Comparison of ENCODE assay signal across 19 cellular contexts in genomic region chr6:167794386-167795157, GRCh38. TPM values are rescaled to one million over a fixed set of nuclear protein-coding genes. Genes with fewer than 3 reads are reported as not detected.
A peak's percentile ranks its signal among the peaks of the same experiment; 100 is the strongest.
DNase-seq lines count a peak whose midpoint lies in the region; ATAC-seq, FAIRE-seq and TF ChIP-seq lines count a peak whose summit lies in the region.
"Had no signal": no experiment of that assay in that cellular context is flagged by ENCODE, and none has a peak within 500 bp of the region (broad histone marks: within the 10 kb centered on the region; RNA-seq: fewer than 3 reads in every experiment).

No MANE protein-coding gene starts in this region.

- no peaks in the 10 kb centered on the region for H3K36me3 Mint-ChIP-seq in endodermal cell (ENCODE audit: low read depth)
- H3K36me3 Mint-ChIP-seq in CD8-positive, alpha-beta memory T cell, result no peaks in the 10 kb centered on the region

- TF ChIP-seq CTCF in left ventricle myocardium inferior (IDR thresholded peaks at IDR 0.05; ENCODE audit: borderline replicate concordance), result no peak
- no peak for TF ChIP-seq CTCF in H1 (IDR thresholded peaks at IDR 0.05; ENCODE audit: control extremely low read depth in 1 of 3, insufficient read depth in 1 of 3, low read depth in 1 of 3, low read length in 3 of 3)
- no peak for TF ChIP-seq CTCF in mucosa of descending colon (IDR thresholded peaks at IDR 0.05)
- no peak for TF ChIP-seq CTCF in endodermal cell (conservative IDR thresholded peaks at IDR 0.05)

- no peaks in the 10 kb centered on the region for H3K9me3 Mint-ChIP-seq in endodermal cell
- peaks cover 0 to 2% (median 0%) of the 10 kb centered on the region in 5 donors for H3K9me3 Mint-ChIP-seq in CD8-positive, alpha-beta memory T cell

- H3K9ac ChIP-seq in H1 (replicated peaks in 1 of 4; ENCODE audit: extremely low read depth in 1 of 4, low read depth in 3 of 4, low read length in 3 of 4) (no peak overlapping the region), endodermal cell (ENCODE audit: extremely low read depth, low read length, poor library complexity, severe bottlenecking) (no peak overlapping the region)

- peaks cover 17% of the 10 kb centered on the region for H3K27me3 Mint-ChIP-seq in endodermal cell (ENCODE audit: insufficient read depth)
- peaks cover 35 to 68% of the 10 kb centered on the region in 2 donors for H3K27me3 Mint-ChIP-seq in CD8-positive, alpha-beta memory T cell

- POLR2A ChIA-PET in H1 (lab: Charles Lee; ENCODE audit: partially characterized antibody), result no interaction called here
- POLR2A ChIA-PET in CD8-positive, alpha-beta memory T cell (lab: Charles Lee), result no interaction called here

- no peak overlapping the region for H3K18ac ChIP-seq in H1 (ENCODE audit: extremely low read depth, low read length)

- H3K4me2 ChIP-seq in H1 (ENCODE audit: insufficient read depth in 1 of 2, low read depth in 2 of 2, low read length in 2 of 2), result no peak overlapping the region

- WGBS in H1 (ENCODE audit: extremely low coverage in 1 of 2, insufficient coverage in 1 of 2, insufficient read length in 1 of 2, insufficient replicate concordance in 2 of 2, low coverage in 1 of 2, low lambda C conversion rate in 2 of 2, missing lambda C conversion rate in 1 of 2), 2 experiments, result 95% methylated on average over 11 of the region's 11 CpGs; no CpG with 5 or more reads in 1 of the 2 experiments
- WGBS in endodermal cell (ENCODE audit: insufficient coverage in 1 of 2, insufficient read length in 1 of 2), 2 experiments, result 93 to 97% methylated on average over 10 to 11 of the region's 11 CpGs

- intact Hi-C loops in left ventricle myocardium inferior (cut with micrococcal nuclease), result no loop called here
- intact Hi-C loops in Right ventricle myocardium inferior (cut with DNase I), result no loop called here
- intact Hi-C loops in mucosa of descending colon (cut with DNase I, micrococcal nuclease), result no loop called here

- no peak for FAIRE-seq in H1 (lab: Jason Lieb, UNC)
- FAIRE-seq: A204.1 had no signal

- H2BK5ac ChIP-seq in H1 (ENCODE audit: low read depth, low read length), result no peak overlapping the region

- ATAC-seq in Right ventricle myocardium inferior (no peak), mucosa of descending colon (peak; percentile 36)

- H3K14ac ChIP-seq in H1 (ENCODE audit: insufficient read length), result no peak overlapping the region

- no peak overlapping the region for H2AK5ac ChIP-seq in H1 (ENCODE audit: low read depth, low read length)

- H2BK12ac ChIP-seq in H1 (ENCODE audit: low read depth, low read length), result no peak overlapping the region

- peaks cover 30% of the 10 kb centered on the region for H3K4me1 Mint-ChIP-seq in endodermal cell
- peaks cover 2 to 5% (median 4%) of the 10 kb centered on the region in 3 donors for H3K4me1 Mint-ChIP-seq in CD8-positive, alpha-beta memory T cell

- H3K79me2 ChIP-seq in H1 (ENCODE audit: control insufficient read depth in 1 of 2, insufficient read depth in 2 of 2, low read length in 2 of 2), result no peaks in the 10 kb centered on the region

- H3K23ac ChIP-seq in H1 (ENCODE audit: insufficient read length), result no peak overlapping the region

- CTCF ChIA-PET in H1 (lab: Charles Lee; ENCODE audit: partially characterized antibody), result interaction anchor here (0.9 to 1.3 kb wide), 2 partner anchors 27 to 143 kb away, joined by 3 read pairs; no protein-coding TSS in a partner anchor
- CTCF ChIA-PET in CD8-positive, alpha-beta memory T cell (lab: Charles Lee), result no interaction called here

- no peak overlapping the region for H3K4ac ChIP-seq in H1 (replicated peaks; ENCODE audit: insufficient read length, low read depth, low read length)

- H3K27me3 ChIP-seq in left ventricle myocardium inferior (ENCODE audit: low read depth) (no peaks in the 10 kb centered on the region), H1 (replicated peaks in 1 of 4; ENCODE audit: control insufficient read depth in 3 of 4, extremely low read depth in 1 of 4, insufficient read depth in 3 of 4, low read length in 3 of 4) (no peaks in the 10 kb centered on the region; a peak in 2 of 7 replicates), endodermal cell (ENCODE audit: control insufficient read depth, insufficient read depth, low read length, poor library complexity, severe bottlenecking) (no peaks in the 10 kb centered on the region)
- peaks cover 10% of the 10 kb centered on the region for H3K27me3 ChIP-seq in CD8-positive, alpha-beta memory T cell (ENCODE audit: insufficient read depth, low read length, poor library complexity, severe bottlenecking)
- H3K27me3 ChIP-seq: SJCRH30 had no signal

- no peak overlapping the region for H4K8ac ChIP-seq in H1 (ENCODE audit: extremely low read depth, insufficient read depth, low read length)

- H2BK20ac ChIP-seq in H1 (ENCODE audit: low read length), result no peak overlapping the region

- H3K9me3 ChIP-seq in left ventricle myocardium inferior (replicated peaks) (no peaks in the 10 kb centered on the region), H1 (ENCODE audit: insufficient read depth in 2 of 2, low read depth in 1 of 2, low read length in 1 of 2) (no peaks in the 10 kb centered on the region), mucosa of descending colon (no peaks in the 10 kb centered on the region), endodermal cell (ENCODE audit: control insufficient read depth, low read length) (no peaks in the 10 kb centered on the region)
- no peaks in the 10 kb centered on the region for H3K9me3 ChIP-seq in CD8-positive, alpha-beta memory T cell (ENCODE audit: low read length)
- H3K9me3 ChIP-seq: HAP-1, SJCRH30 had no signal

- H3K4me1 ChIP-seq in left ventricle myocardium inferior (peaks cover 31% of the 10 kb centered on the region), H1 (replicated peaks in 1 of 4; ENCODE audit: control insufficient read depth in 3 of 4, insufficient read depth in 4 of 4, low read length in 3 of 4) (peaks cover 0 to 13% (median 5%) of the 10 kb centered on the region in 4 experiments; a peak in 4 of 7 replicates), mucosa of descending colon (ENCODE audit: low read depth) (peaks cover 17% of the 10 kb centered on the region), endodermal cell (ENCODE audit: control insufficient read depth, insufficient read depth, low read length) (no peaks in the 10 kb centered on the region)
- no peaks in the 10 kb centered on the region for H3K4me1 ChIP-seq in CD8-positive, alpha-beta memory T cell (ENCODE audit: insufficient read depth, low read length)

- H4K91ac ChIP-seq in H1 (replicated peaks; ENCODE audit: insufficient read length, low read length), result no peak overlapping the region

- H3K27ac ChIP-seq in left ventricle myocardium inferior (replicated peaks) (no peak overlapping the region), H1 (ENCODE audit: low read depth, low read length) (no peak overlapping the region), endodermal cell (ENCODE audit: low read depth, low read length) (no peak overlapping the region)
- H3K27ac ChIP-seq in CD8-positive, alpha-beta memory T cell (ENCODE audit: low read depth, low read length), result no peak overlapping the region
- H3K27ac ChIP-seq: SJCRH30 had no signal

- no peak overlapping the region for H4K5ac ChIP-seq in H1 (ENCODE audit: insufficient read length, low read depth, low read length)

- no peak overlapping the region for H3K4me3 Mint-ChIP-seq in endodermal cell
- H3K4me3 Mint-ChIP-seq in CD8-positive, alpha-beta memory T cell, result no peak overlapping the region

- no peaks in the 10 kb centered on the region for H3K36me3 ChIP-seq in left ventricle myocardium inferior
- H3K36me3 ChIP-seq in H1 (ENCODE audit: control insufficient read depth in 2 of 4, insufficient read depth in 4 of 4, low read length in 3 of 4), result no peaks in the 10 kb centered on the region
- H3K36me3 ChIP-seq in mucosa of descending colon (ENCODE audit: low read depth), result no peaks in the 10 kb centered on the region
- H3K36me3 ChIP-seq in endodermal cell (ENCODE audit: control insufficient read depth, insufficient read depth, low read length), result no peaks in the 10 kb centered on the region
- H3K36me3 ChIP-seq in CD8-positive, alpha-beta memory T cell (ENCODE audit: insufficient read depth, low read length), result no peaks in the 10 kb centered on the region
- H3K36me3 ChIP-seq: HAP-1, SJCRH30 had no signal

- H3K4me3 ChIP-seq in left ventricle myocardium inferior (peak overlapping the region; percentile 64), H1 (ENCODE audit: extremely low read depth in 1 of 4, insufficient read depth in 2 of 4, low read depth in 3 of 4, low read length in 4 of 4) (no peak overlapping the region), mucosa of descending colon (no peak overlapping the region), endodermal cell (ENCODE audit: low read length) (no peak overlapping the region)
- H3K4me3 ChIP-seq in CD8-positive, alpha-beta memory T cell (ENCODE audit: low read length), result no peak overlapping the region
- H3K4me3 ChIP-seq: HAP-1, SJCRH30 had no signal

- H2AFZ ChIP-seq in H1 (ENCODE audit: low read length), result no peak overlapping the region

- H2BK15ac ChIP-seq in H1 (ENCODE audit: low read length), result peak overlapping the region; percentile 54; the same call in 1 of the 2 replicates

- TF ChIP-seq EP300 in H1 (IDR thresholded peaks at IDR 0.05; ENCODE audit: borderline replicate concordance in 1 of 2, low read depth in 2 of 2, low read length in 2 of 2), result no peak

- H3K56ac ChIP-seq in H1 (replicated peaks; ENCODE audit: insufficient read length, low read depth, low read length), result no peak overlapping the region

- no peak for TF ChIP-seq RAD21 in H1 (IDR thresholded peaks at IDR 0.05 in 1 of 2, conservative IDR thresholded peaks at IDR 0.05 in 1 of 2; ENCODE audit: low read depth in 2 of 2, low read length in 2 of 2)

- DNase-seq in left ventricle myocardium inferior, result no peak
- DNase-seq in Right ventricle myocardium inferior (ENCODE audit: missing footprints), result no peak
- peak in 1 of 2 experiments; percentile 30 for DNase-seq in H1 (ENCODE audit: low read depth in 1 of 2, low spot score in 2 of 2)
- DNase-seq in mucosa of descending colon, result peak in 1 of 3 donors; percentile 39
- DNase-seq in endodermal cell, result no peak
- DNase-seq in CD8-positive, alpha-beta memory T cell, result no peak
- DNase-seq in occipital lobe (lab: John Stamatoyannopoulos, UW), result no peak
- DNase-seq in NCI-H1048 (lab: John Stamatoyannopoulos, UW), result no peak
- DNase-seq: C1 segment of cervical spinal cord; DMS79; MM.1S; NCI-H1105; NCI-H2081; NCI-H748 treated with DMSO at 0.1 percent for 48 hours; NK-92 treated with Interleukin-12 subunit alpha and Interleukin-12 subunit beta, amount 100 ng/mL, for 24 hours; OCI-M1; SJCRH30 had no signal

- H2BK120ac ChIP-seq in H1 (replicated peaks; ENCODE audit: low read depth, low read length), result no peak overlapping the region

- no peak for TF ChIP-seq POLR2A in H1 (IDR thresholded peaks at IDR 0.05; ENCODE audit: control extremely low read depth in 1 of 2, low read depth in 2 of 2, low read length in 2 of 2)

- no peak overlapping the region for H3K27ac Mint-ChIP-seq in endodermal cell
- H3K27ac Mint-ChIP-seq in CD8-positive, alpha-beta memory T cell, result no peak overlapping the region

- H4K20me1 ChIP-seq in H1 (replicated peaks in 1 of 2; ENCODE audit: control insufficient read depth in 1 of 2, insufficient read depth in 2 of 2, low read length in 2 of 2), result no peaks in the 10 kb centered on the region

- H3K23me2 ChIP-seq in H1 (ENCODE audit: low read depth, low read length), result peaks cover 6% of the 10 kb centered on the region; the same call in 1 of the 2 replicates

- H3K79me1 ChIP-seq in H1 (ENCODE audit: low read depth, low read length), result no peaks in the 10 kb centered on the region

RNA-seq across cellular contexts. Expression of gene AFDN, which starts 32.1 kb away (rescaled TPM):
- 54.9 TPM for total RNA-seq in left ventricle myocardium inferior
- total RNA-seq in Right ventricle myocardium inferior, result 58.5 TPM
- 192 and 196 TPM in 2 replicates for total RNA-seq in H1 (2021; fragmentation: NEBNext Ultra II Directional; extraction: Animal tissue kit (Norgen Biotek cat#: 25700))
- polyA plus RNA-seq in H1 (2011; rRNA removed), result 53.4 and 58.7 TPM in 2 replicates
- polyA plus RNA-seq in H1 (2011; cell fraction: cytosol; rRNA removed), result 95.2 TPM
- 239 TPM for polyA plus RNA-seq in H1 (2011; cell fraction: nucleus; rRNA removed)
- polyA plus RNA-seq in H1 (2012, experiment 1 of 2), result 116 to 142 TPM (median 133 TPM) in 4 replicates
- 6.9 TPM for polyA plus RNA-seq in H1 (2012, experiment 2 of 2)
- 132 TPM for polyA plus RNA-seq in H1 (2013, experiment 1 of 2)
- polyA plus RNA-seq in H1 (2013, experiment 2 of 2), result 117 TPM
- polyA minus RNA-seq in H1 (2011; rRNA and poly(A)+ RNA removed), result 177 and 199 TPM in 2 replicates
- polyA minus RNA-seq in H1 (2011; cell fraction: cytosol; rRNA and poly(A)+ RNA removed), result 154 TPM
- polyA minus RNA-seq in H1 (2011; cell fraction: nucleus; rRNA and poly(A)+ RNA removed), result 329 TPM
- total RNA-seq in mucosa of descending colon, result 100 to 1,000 TPM; 168 to 231 (median 208) TPM
- total RNA-seq in endodermal cell, result 100 to 1,000 TPM; 214 to 239 TPM
- polyA plus RNA-seq in endodermal cell (2013, experiment 1 of 2), result 167 TPM
- polyA plus RNA-seq in endodermal cell (2013, experiment 2 of 2), result 150 TPM
- total RNA-seq in CD8-positive, alpha-beta memory T cell, result 10 to 100 TPM; 19.0 to 21.3 TPM
- 3.5 TPM for polyA plus RNA-seq in CD8-positive, alpha-beta memory T cell
- 237 TPM for total RNA-seq in occipital lobe
